In the genomic region with DNA sequence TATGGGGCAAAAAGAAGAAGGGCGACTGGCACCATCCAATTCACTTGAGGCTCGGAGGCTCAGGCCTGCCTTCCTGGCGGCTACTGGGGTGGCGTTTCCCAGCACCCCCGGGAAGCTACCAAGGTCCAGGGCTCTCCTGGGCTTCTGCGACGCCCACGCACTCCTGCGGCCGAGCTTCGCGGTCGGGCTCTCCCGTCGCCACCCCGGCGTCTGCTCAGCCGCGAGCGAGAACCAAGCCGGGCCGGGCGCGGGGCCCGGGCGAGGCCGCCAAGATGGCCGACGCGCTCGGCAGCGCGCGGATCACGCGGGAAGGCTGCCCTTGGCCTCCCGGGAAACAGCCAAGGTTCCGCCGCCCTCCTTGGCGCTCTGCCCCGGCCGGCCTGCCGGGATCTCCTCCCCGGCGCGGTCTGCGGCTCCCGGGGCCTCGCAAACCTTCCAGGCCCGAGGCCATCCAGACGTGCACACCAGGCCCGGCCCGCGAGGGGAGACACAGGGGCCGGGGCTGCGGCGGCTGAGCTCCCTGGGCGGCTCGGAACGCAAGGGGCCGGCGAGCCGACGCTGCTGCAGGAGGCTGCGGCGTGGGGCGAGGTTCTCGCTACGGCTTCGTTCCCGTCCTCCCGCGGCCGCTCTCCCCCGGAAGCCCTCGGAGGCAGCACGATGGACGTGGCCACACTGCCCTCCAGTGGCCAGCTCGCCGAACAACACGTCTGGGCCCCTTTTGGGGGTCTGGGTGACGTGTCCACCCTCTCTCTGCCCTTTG, we compare ENCODE assay signal across 8 cellular contexts. TPM values are rescaled to one million over a fixed set of nuclear protein-coding genes. Genes with fewer than 3 reads are reported as not detected.
DNase-seq lines count a peak whose midpoint lies in the region; TF ChIP-seq lines count a peak whose summit lies in the region.

No MANE protein-coding gene starts in this region.

- H3K9me3 ChIP-seq in SU-DHL-6 (ENCODE audit: insufficient read depth, low read length) (no peaks in the 10 kb centered on the region), cardiac muscle cell (ENCODE audit: low read depth) (no peaks in the 10 kb centered on the region), transverse colon (no peaks in the 10 kb centered on the region)

- DNase-seq in HFFc6: peak; percentile 79
- peak; percentile 84 for DNase-seq in NB4 (ENCODE audit: low read depth)
- peak; percentile 84 for DNase-seq in activated naive CD8-positive, alpha-beta T cell treated with anti-CD3 and anti-CD28 coated beads, Interleukin-2, amount 50 U/mL, for 16 hours (ENCODE audit: low read depth, low spot score)
- DNase-seq in cardiac muscle cell (ENCODE audit: low read depth in 1 of 2, low spot score in 1 of 2): peak; percentile 93 to 96
- DNase-seq in pons (ENCODE audit: low spot score): peak; percentile 75
- DNase-seq in transverse colon: peak; percentile 92

- no peak for TF ChIP-seq EP300 in transverse colon (IDR thresholded peaks at IDR 0.05; ENCODE audit: low read depth)

- H3K4me3 Mint-ChIP-seq in HFFc6: peak overlapping the region; percentile 80

- H3K9ac ChIP-seq in SU-DHL-6 (ENCODE audit: low read length): peak overlapping the region; percentile 79

- H3K27me3 ChIP-seq in SU-DHL-6 (ENCODE audit: low read length): no peaks in the 10 kb centered on the region
- no peaks in the 10 kb centered on the region for H3K27me3 ChIP-seq in cardiac muscle cell
- no peaks in the 10 kb centered on the region for H3K27me3 ChIP-seq in transverse colon

- H3K27ac ChIP-seq in SU-DHL-6 (ENCODE audit: low read depth, low read length) (peak overlapping the region; percentile 76), cardiac muscle cell (peak overlapping the region; percentile 98), transverse colon (peak overlapping the region; percentile 94 to 97 (median 96))

- H3K4me2 ChIP-seq in SU-DHL-6 (ENCODE audit: low read depth, low read length, poor library complexity, severe bottlenecking): peak overlapping the region; percentile 64

- H3K27me3 Mint-ChIP-seq in HFFc6 (ENCODE audit: insufficient read depth): peaks cover 4% of the 10 kb centered on the region; the same call in 1 of the 2 replicates

- H3K79me2 ChIP-seq in SU-DHL-6 (ENCODE audit: insufficient read depth, low read length): no peaks in the 10 kb centered on the region

- H3K9me3 Mint-ChIP-seq in HFFc6: no peaks in the 10 kb centered on the region

- WGBS in transverse colon (ENCODE audit: low coverage in 1 of 2), 2 donors: 8% methylated on average over 41 of the region's 82 CpGs; no CpG with 5 or more reads in 1 of the 2 donors

- peaks cover 7% of the 10 kb centered on the region for H3K36me3 Mint-ChIP-seq in HFFc6 (ENCODE audit: low read depth)

- H3K9me2 ChIP-seq in SU-DHL-6 (replicated peaks; ENCODE audit: insufficient read depth, low read length): no peaks in the 10 kb centered on the region

- intact Hi-C loops in transverse colon (cut with DNase I; ENCODE audit: low total_unique reads): loop anchor here (2.0 kb wide), 1 partner anchor 568 kb away; no protein-coding TSS in a partner anchor

- TF ChIP-seq CTCF in HFFc6 (IDR thresholded peaks at IDR 0.05) (peak; percentile 99), NB4 (IDR thresholded peaks at IDR 0.05; ENCODE audit: low read depth, low read length) (peak; percentile 68), SU-DHL-6 (IDR thresholded peaks at IDR 0.05; ENCODE audit: insufficient read depth, low read length, poor library complexity, severe bottlenecking) (peak; percentile 84), cardiac muscle cell (IDR thresholded peaks at IDR 0.05; ENCODE audit: low read depth, low read length) (peak; percentile 85), transverse colon (IDR thresholded peaks at IDR 0.05) (peak; percentile 94 to 99 (median 97))

- no peaks in the 10 kb centered on the region for H3K36me3 ChIP-seq in SU-DHL-6 (ENCODE audit: low read length)
- H3K36me3 ChIP-seq in cardiac muscle cell: no peaks in the 10 kb centered on the region
- no peaks in the 10 kb centered on the region for H3K36me3 ChIP-seq in transverse colon

- in situ Hi-C loops in transverse colon (cut with MboI; ENCODE audit: low pct_ligation_motif_present in 1 of 4, low pct_unique_long_range_greater_than_20kb in 1 of 4, low sequenced_read_pairs in 3 of 4): loop anchor here in 2 of 4 donors (10.0 to 25.0 kb wide), 2 partner anchors 572 to 579 kb away; no protein-coding TSS in a partner anchor

- peak overlapping the region; percentile 94 for H3K27ac Mint-ChIP-seq in HFFc6

- peaks cover 23% of the 10 kb centered on the region for H3F3A ChIP-seq in SU-DHL-6 (ENCODE audit: insufficient read depth)

- H3K4me3 ChIP-seq in GM08714 (ENCODE audit: low read length) (peak overlapping the region; percentile 64; the same call in 1 of the 2 replicates), NB4 (ENCODE audit: low read depth, low read length) (no peak overlapping the region), SU-DHL-6 (ENCODE audit: insufficient read depth, low read length, poor library complexity, severe bottlenecking) (peak overlapping the region; percentile 35), cardiac muscle cell (peak overlapping the region; percentile 20), transverse colon (peak overlapping the region in 3 of 4 donors; percentile 27 to 54 (median 43))

- peaks cover 31% of the 10 kb centered on the region for H3K4me1 ChIP-seq in cardiac muscle cell (ENCODE audit: low read depth)
- peaks cover 40 to 66% (median 46%) of the 10 kb centered on the region in 4 donors for H3K4me1 ChIP-seq in transverse colon

- no peaks in the 10 kb centered on the region for H4K20me1 ChIP-seq in SU-DHL-6 (ENCODE audit: low read depth, low read length)

- peaks cover 40% of the 10 kb centered on the region for H3K4me1 Mint-ChIP-seq in HFFc6 (ENCODE audit: low read depth)

- TF ChIP-seq POLR2A in NB4 (IDR thresholded peaks at IDR 0.05; ENCODE audit: extremely low read depth, insufficient read length) (no peak), transverse colon (IDR thresholded peaks at IDR 0.05) (peak; percentile 60)

- peak overlapping the region; percentile 44 for H2AFZ ChIP-seq in SU-DHL-6 (ENCODE audit: low read depth, low read length, severe bottlenecking)

RNA-seq across cellular contexts. Expression of gene ZFP36L1, which starts 23.5 kb away (rescaled TPM):
- total RNA-seq in HFFc6 (2021; fragmentation: NEBNext Ultra II Directional; extraction: Animal tissue kit (Norgen Biotek cat#: 25700)): 100 to 1,000 TPM; 135 to 161 (median 144) TPM
- 822 and 1,327 TPM in 2 replicates for total RNA-seq in cardiac muscle cell
- polyA plus RNA-seq in cardiac muscle cell: 219 and 454 TPM in 2 replicates
- total RNA-seq in transverse colon: 100 to 1,000 TPM; 180 to 712 (median 266) TPM
